8 cellular contexts compared by ENCODE assay signal in the genomic region with DNA sequence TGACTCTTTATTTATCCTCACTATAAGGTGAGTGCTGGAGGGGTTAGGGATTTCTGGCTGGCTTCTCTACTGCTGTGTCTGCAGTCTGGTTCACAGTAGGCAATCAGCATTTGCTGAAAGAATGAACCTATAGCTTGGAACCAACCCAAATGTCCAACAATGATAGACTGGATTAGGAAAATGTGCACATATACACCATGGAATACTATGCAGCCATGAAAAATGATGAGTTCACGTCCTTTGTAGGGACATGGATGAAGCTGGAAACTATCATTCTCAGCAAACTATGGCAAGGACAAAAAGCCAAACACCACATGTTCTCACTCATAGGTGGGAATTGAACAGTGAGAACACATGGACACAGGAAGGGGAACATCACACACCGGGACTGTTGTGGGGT.
DNase-seq lines count a peak whose midpoint lies in the region; ATAC-seq, FAIRE-seq and TF ChIP-seq lines count a peak whose summit lies in the region.
"Not testable (repeated sequence)": the region's sequence is repeated elsewhere in the genome, so short reads cannot be mapped to it uniquely, and the experiment has no call there.

No MANE protein-coding gene starts in this region.

- H3K9me3 ChIP-seq in CD4-positive, CD25-positive, alpha-beta regulatory T cell (ENCODE audit: control insufficient read depth in 2 of 2, low read length in 2 of 2); Karpas-422 (ENCODE audit: low read length); kidney (ENCODE audit: control insufficient read depth in 1 of 2, low read length in 2 of 2); spleen: not testable (repeated sequence)

- H3K27me3 ChIP-seq in CD4-positive, CD25-positive, alpha-beta regulatory T cell (ENCODE audit: control insufficient read depth, insufficient read depth, low read length); Karpas-422 (ENCODE audit: low read length); spleen (replicated peaks in 1 of 7): not testable (repeated sequence)

- WGBS in spleen, 5 donors, result 49 to 94% (median 89%) methylated on average over 2 of the region's 2 CpGs

- not testable (repeated sequence) for H3K4me3 ChIP-seq in CD4-positive, CD25-positive, alpha-beta regulatory T cell (ENCODE audit: low read depth, low read length)
- H3K4me3 ChIP-seq in GM08714 (ENCODE audit: low read length), result peak overlapping the region; percentile 86
- H3K4me3 ChIP-seq in Karpas-422 (ENCODE audit: low read length), result peak overlapping the region; percentile 79
- peak overlapping the region; percentile 45 to 46 for H3K4me3 ChIP-seq in kidney (ENCODE audit: low read length in 2 of 2)
- H3K4me3 ChIP-seq in spleen, result peak overlapping the region in 5 of 8 donors; percentile 32 to 69 (median 35)

- H3K36me3 Mint-ChIP-seq in CD4-positive, CD25-positive, alpha-beta regulatory T cell, result peaks cover 37% of the 10 kb centered on the region
- H3K36me3 Mint-ChIP-seq in T-helper 1 cell treated with Interleukin-12 subunit alpha and Interleukin-12 subunit beta and Interleukin-4 antibody, amounts not matched to agents 30 μg/mL and 1 μg/mL, for 36 hours (ENCODE audit: low read depth), result peaks cover 33% of the 10 kb centered on the region
- H3K36me3 Mint-ChIP-seq in activated T-cell treated with anti-CD3 and anti-CD28 coated beads, Interleukin-2, amount 50 U/mL, for 24 hours (ENCODE audit: low read depth), result peaks cover 52% of the 10 kb centered on the region
- H3K36me3 Mint-ChIP-seq in activated naive CD8-positive, alpha-beta T cell treated with anti-CD3 and anti-CD28 coated beads for 36 hours, result peaks cover 31% of the 10 kb centered on the region

- peaks cover 84% of the 10 kb centered on the region for H3K79me2 ChIP-seq in Karpas-422 (ENCODE audit: low read length)

- intact Hi-C loops in kidney (cut with DNase I); spleen (cut with DNase I; ENCODE audit: low total_unique reads): not testable (repeated sequence)

- H3K4me3 Mint-ChIP-seq in CD4-positive, CD25-positive, alpha-beta regulatory T cell; T-helper 1 cell treated with Interleukin-12 subunit alpha and Interleukin-12 subunit beta and Interleukin-4 antibody, amounts not matched to agents 30 μg/mL and 1 μg/mL, for 36 hours; activated T-cell treated with anti-CD3 and anti-CD28 coated beads, Interleukin-2, amount 50 U/mL, for 24 hours; activated naive CD8-positive, alpha-beta T cell treated with anti-CD3 and anti-CD28 coated beads for 36 hours: not testable (repeated sequence)

- not testable (repeated sequence) for TF ChIP-seq CTCF in kidney (IDR thresholded peaks at IDR 0.05; ENCODE audit: borderline replicate concordance, extremely low read depth, insufficient read depth); spleen (IDR thresholded peaks at IDR 0.05 in 8 of 11, conservative IDR thresholded peaks at IDR 0.05 in 3 of 11)

- H3K36me3 ChIP-seq in CD4-positive, CD25-positive, alpha-beta regulatory T cell (ENCODE audit: control insufficient read depth, insufficient read depth, low read length); kidney (ENCODE audit: control insufficient read depth in 1 of 2, insufficient read depth in 2 of 2, low read length in 2 of 2): not testable (repeated sequence)
- H3K36me3 ChIP-seq in Karpas-422 (ENCODE audit: insufficient read depth, low read length) (peaks cover 29% of the 10 kb centered on the region), spleen (peaks cover 0 to 13% (median 0%) of the 10 kb centered on the region in 6 donors)

- not testable (repeated sequence) for ATAC-seq in CD4-positive, CD25-positive, alpha-beta regulatory T cell (ENCODE audit: low read depth in 2 of 2)

- H3K4me1 ChIP-seq in CD4-positive, CD25-positive, alpha-beta regulatory T cell (ENCODE audit: control insufficient read depth, insufficient read depth, low read length, poor library complexity, severe bottlenecking), result peaks cover 59% of the 10 kb centered on the region
- H3K4me1 ChIP-seq in Karpas-422 (ENCODE audit: low read length), result peaks cover 86% of the 10 kb centered on the region
- not testable (repeated sequence) for H3K4me1 ChIP-seq in kidney (ENCODE audit: control insufficient read depth in 1 of 2, insufficient read depth in 1 of 2, low read depth in 1 of 2, low read length in 2 of 2)
- peaks cover 12 to 100% (median 60%) of the 10 kb centered on the region in 6 donors for H3K4me1 ChIP-seq in spleen

- not testable (repeated sequence) for FAIRE-seq in kidney (lab: Jason Lieb, UNC)

- H3K27ac Mint-ChIP-seq in CD4-positive, CD25-positive, alpha-beta regulatory T cell, result peak overlapping the region; percentile 72 to 96 (median 83)
- H3K27ac Mint-ChIP-seq in T-helper 1 cell treated with Interleukin-12 subunit alpha and Interleukin-12 subunit beta and Interleukin-4 antibody, amounts not matched to agents 30 μg/mL and 1 μg/mL, for 36 hours, result peak overlapping the region; percentile 32
- H3K27ac Mint-ChIP-seq in activated T-cell treated with anti-CD3 and anti-CD28 coated beads, Interleukin-2, amount 50 U/mL, for 24 hours, result peak overlapping the region; percentile 82
- H3K27ac Mint-ChIP-seq in activated naive CD8-positive, alpha-beta T cell treated with anti-CD3 and anti-CD28 coated beads for 36 hours, result peak overlapping the region; percentile 42

- H3K27me3 Mint-ChIP-seq in CD4-positive, CD25-positive, alpha-beta regulatory T cell; T-helper 1 cell treated with Interleukin-12 subunit alpha and Interleukin-12 subunit beta and Interleukin-4 antibody, amounts not matched to agents 30 μg/mL and 1 μg/mL, for 36 hours (ENCODE audit: low read depth); activated T-cell treated with anti-CD3 and anti-CD28 coated beads, Interleukin-2, amount 50 U/mL, for 24 hours; activated naive CD8-positive, alpha-beta T cell treated with anti-CD3 and anti-CD28 coated beads for 36 hours: not testable (repeated sequence)

- not testable (repeated sequence) for H3K9me3 Mint-ChIP-seq in CD4-positive, CD25-positive, alpha-beta regulatory T cell; T-helper 1 cell treated with Interleukin-12 subunit alpha and Interleukin-12 subunit beta and Interleukin-4 antibody, amounts not matched to agents 30 μg/mL and 1 μg/mL, for 36 hours; activated T-cell treated with anti-CD3 and anti-CD28 coated beads, Interleukin-2, amount 50 U/mL, for 24 hours; activated naive CD8-positive, alpha-beta T cell treated with anti-CD3 and anti-CD28 coated beads for 36 hours

- H4K20me1 ChIP-seq in Karpas-422 (ENCODE audit: insufficient read depth, low read depth, low read length), result peaks cover 20% of the 10 kb centered on the region; the same call in 1 of the 2 replicates

- H3K4me2 ChIP-seq in Karpas-422 (ENCODE audit: low read depth, low read length, poor library complexity, severe bottlenecking), result peak overlapping the region; percentile 81

- not testable (repeated sequence) for H2AFZ ChIP-seq in Karpas-422 (ENCODE audit: low read length)

- peak overlapping the region; percentile 83 for H3K27ac ChIP-seq in CD4-positive, CD25-positive, alpha-beta regulatory T cell (ENCODE audit: insufficient read depth, low read length, poor library complexity, severe bottlenecking)
- peak overlapping the region; percentile 98 for H3K27ac ChIP-seq in Karpas-422 (ENCODE audit: low read length)
- H3K27ac ChIP-seq in kidney (ENCODE audit: low read depth in 2 of 2, low read length in 2 of 2), result not testable (repeated sequence)
- H3K27ac ChIP-seq in spleen, result peak overlapping the region in 7 of 8 donors; percentile 51 to 91 (median 77)

- H3K9me2 ChIP-seq in Karpas-422 (replicated peaks; ENCODE audit: insufficient read depth, low read length), result not testable (repeated sequence)

- peaks cover 31 to 85% (median 53%) of the 10 kb centered on the region in 4 donors for H3K4me1 Mint-ChIP-seq in CD4-positive, CD25-positive, alpha-beta regulatory T cell
- peaks cover 56% of the 10 kb centered on the region for H3K4me1 Mint-ChIP-seq in T-helper 1 cell treated with Interleukin-12 subunit alpha and Interleukin-12 subunit beta and Interleukin-4 antibody, amounts not matched to agents 30 μg/mL and 1 μg/mL, for 36 hours (ENCODE audit: low read depth)
- peaks cover 61% of the 10 kb centered on the region for H3K4me1 Mint-ChIP-seq in activated T-cell treated with anti-CD3 and anti-CD28 coated beads, Interleukin-2, amount 50 U/mL, for 24 hours (ENCODE audit: low read depth)
- peaks cover 37% of the 10 kb centered on the region for H3K4me1 Mint-ChIP-seq in activated naive CD8-positive, alpha-beta T cell treated with anti-CD3 and anti-CD28 coated beads for 36 hours

- H3K9ac ChIP-seq in Karpas-422 (ENCODE audit: low read length), result peak overlapping the region; percentile 82
- not testable (repeated sequence) for H3K9ac ChIP-seq in kidney (ENCODE audit: low read length in 2 of 2)

- not testable (repeated sequence) for TF ChIP-seq POLR2A in spleen (IDR thresholded peaks at IDR 0.05)

- not testable (repeated sequence) for DNase-seq in CD4-positive, CD25-positive, alpha-beta regulatory T cell; activated T-cell treated with anti-CD3 and anti-CD28 coated beads, Interleukin-2, amount 50 U/mL, for 24 hours; activated naive CD8-positive, alpha-beta T cell treated with anti-CD3 and anti-CD28 coated beads for 36 hours; kidney; spleen
- DNase-seq in Karpas-422, result peak; percentile 53

Comparison
In these comparisons a context has a peak if more than half of its experiments do, and no peak if none do; other contexts are left out.
1. H3K27ac Mint-ChIP-seq: peak in every context shown above with its lines; median percentile 83 in CD4-positive, CD25-positive, alpha-beta regulatory T cell; 82 in activated T-cell treated with anti-CD3 and anti-CD28 coated beads, Interleukin-2, amount 50 U/mL, for 24 hours; 42 in activated naive CD8-positive, alpha-beta T cell treated with anti-CD3 and anti-CD28 coated beads for 36 hours; 32 in T-helper 1 cell treated with Interleukin-12 subunit alpha and Interleukin-12 subunit beta and Interleukin-4 antibody, amounts not matched to agents 30 μg/mL and 1 μg/mL, for 36 hours.